In genomic region chr20:33689973-33690372, GRCh38 we compare ENCODE assay signal across 9 cellular contexts. TPM values are rescaled to one million over a fixed set of nuclear protein-coding genes. Genes with fewer than 3 reads are reported as not detected.
DNase-seq lines count a peak whose midpoint lies in the region; ATAC-seq and TF ChIP-seq lines count a peak whose summit lies in the region.
"Had no signal": no experiment of that assay in that cellular context is flagged by ENCODE, and none has a peak within 500 bp of the region (broad histone marks: within the 10 kb centered on the region; RNA-seq: fewer than 3 reads in every experiment).

No MANE protein-coding gene starts in this region.

- peaks cover 8% of the 10 kb centered on the region for H3K36me3 Mint-ChIP-seq in Caco-2 (ENCODE audit: insufficient read depth, unreplicated experiment)
- H3K36me3 Mint-ChIP-seq in HFFc6 (ENCODE audit: low read depth), result no peaks in the 10 kb centered on the region

- no peak overlapping the region for H3K27ac ChIP-seq in PC-3 (ENCODE audit: low read length)
- H3K27ac ChIP-seq: thoracic aorta had no signal

- H3K4me2 ChIP-seq in PC-3 (ENCODE audit: low read length), result no peak overlapping the region

- POLR2A ChIA-PET in Caco-2 (lab: Charles Lee) (interaction anchor here (1.0 kb wide), 1 partner anchor 30 kb away, joined by 7 read pairs; the partner anchor contains the start of gene PXMP4), PC-3 (lab: Charles Lee; ENCODE audit: unreplicated experiment) (no interaction called here)

- H3K36me3 ChIP-seq in Caco-2 (ENCODE audit: control insufficient read depth, insufficient read depth, low read length) (no peaks in the 10 kb centered on the region), PC-3 (ENCODE audit: low read depth, low read length) (no peaks in the 10 kb centered on the region)
- H3K36me3 ChIP-seq: thoracic aorta had no signal

- H3K4me3 Mint-ChIP-seq in Caco-2 (ENCODE audit: unreplicated experiment) (no peak overlapping the region), HFFc6 (no peak overlapping the region)

- H3K27me3 ChIP-seq in Caco-2 (replicated peaks; ENCODE audit: control insufficient read depth, insufficient read depth, low read length) (no peaks in the 10 kb centered on the region), PC-3 (ENCODE audit: low read length) (no peaks in the 10 kb centered on the region)

- intact Hi-C loops in Caco-2 (cut with micrococcal nuclease; ENCODE audit: unreplicated experiment), result loop anchor here (5.0 kb wide), 2 partner anchors 122 to 302 kb away; partner anchors contain the start of genes CHMP4B and RALY
- intact Hi-C loops in PC-3 (cut with micrococcal nuclease), result loop anchor here (10.0 kb wide), 1 partner anchor 95 kb away; no protein-coding TSS in a partner anchor
- intact Hi-C loops in posterior cingulate gyrus (cut with DNase I), result loop anchor here (5.0 kb wide), 1 partner anchor 42 kb away; the partner anchor contains the start of gene ZNF341

- ATAC-seq in PC-3 (no peak), HG02642 (IDR thresholded peaks at IDR 0.05; ENCODE audit: poor library complexity, unreplicated experiment) (no peak)

- peaks cover 47% of the 10 kb centered on the region for H3K4me1 ChIP-seq in Caco-2
- H3K4me1 ChIP-seq in PC-3 (ENCODE audit: insufficient read depth, low read length), result peaks cover 11% of the 10 kb centered on the region

- H3K4me3 ChIP-seq in Caco-2 (ENCODE audit: low read depth, low read length) (no peak overlapping the region), PC-3 (ENCODE audit: low read length) (no peak overlapping the region)
- H3K4me3 ChIP-seq: thoracic aorta had no signal

- H3K79me2 ChIP-seq in PC-3 (ENCODE audit: low read length), result peaks cover 7% of the 10 kb centered on the region

- peaks cover under 1% of the 10 kb centered on the region; the same call in 1 of the 2 replicates for H4K20me1 ChIP-seq in PC-3 (ENCODE audit: low read length)

- H3K27ac Mint-ChIP-seq in Caco-2 (ENCODE audit: unreplicated experiment) (peak overlapping the region; percentile 19), HFFc6 (no peak overlapping the region)

- H3K9me3 ChIP-seq in Caco-2, result no peaks in the 10 kb centered on the region
- H3K9me3 ChIP-seq in PC-3 (ENCODE audit: low read length), result no peaks in the 10 kb centered on the region
- H3K9me3 ChIP-seq: thoracic aorta had no signal

- H3K27me3 Mint-ChIP-seq in Caco-2 (ENCODE audit: insufficient read depth, unreplicated experiment) (no peaks in the 10 kb centered on the region), HFFc6 (ENCODE audit: insufficient read depth) (no peaks in the 10 kb centered on the region; the same call in 1 of the 2 replicates)

- H2AFZ ChIP-seq in PC-3 (ENCODE audit: low read length), result no peak overlapping the region

- BruUV-seq in Caco-2 (replicated peaks; lab: Mats Ljungman, UMichigan) (no TSS peak), PC-3 (replicated peaks; lab: Mats Ljungman, UMichigan) (no TSS peak)

- no peaks in the 10 kb centered on the region for H3K9me2 ChIP-seq in PC-3 (replicated peaks; ENCODE audit: low read length)

- TF ChIP-seq CTCF in Caco-2 (IDR thresholded peaks at IDR 0.05; ENCODE audit: insufficient read depth in 1 of 2, low read depth in 1 of 2, low read length in 1 of 2, severe bottlenecking in 1 of 2, unreplicated experiment in 1 of 2), result no peak
- no peak for TF ChIP-seq CTCF in PC-3 (conservative IDR thresholded peaks at IDR 0.05; ENCODE audit: low read depth, low read length)
- no peak for TF ChIP-seq CTCF in HFFc6 (IDR thresholded peaks at IDR 0.05)

- CTCF ChIA-PET in Caco-2 (lab: Charles Lee) (interaction anchor here (0.7 to 1.0 kb wide), 2 partner anchors 42 to 528 kb away, joined by 3 read pairs; partner anchors contain the start of gene ZNF341), PC-3 (lab: Charles Lee) (no interaction called here)

- H3K9me3 Mint-ChIP-seq in Caco-2 (ENCODE audit: unreplicated experiment) (no peaks in the 10 kb centered on the region), HFFc6 (no peaks in the 10 kb centered on the region)

- H3K4me1 Mint-ChIP-seq in Caco-2 (ENCODE audit: low read depth, unreplicated experiment) (peaks cover 52% of the 10 kb centered on the region), HFFc6 (ENCODE audit: low read depth) (peaks cover 22% of the 10 kb centered on the region)

- DNase-seq in Caco-2 (no peak), PC-3 (peak; percentile 18), myocyte (ENCODE audit: low read depth) (peak; percentile 57), posterior cingulate gyrus (no peak), SK-N-DZ (ENCODE audit: low spot score) (no peak), HFFc6 (no peak)
- DNase-seq in activated naive CD4-positive, alpha-beta T cell treated with Interleukin-2 at 50 U/mL for 16 hours, result peak; percentile 44

- H3K9ac ChIP-seq in PC-3 (ENCODE audit: low read length), result no peak overlapping the region

- no peaks in the 10 kb centered on the region for H3F3A ChIP-seq in PC-3 (ENCODE audit: low read length, unreplicated experiment)

RNA-seq across cellular contexts. Expression of gene E2F1, which starts 3.8 kb away (rescaled TPM):
- total RNA-seq in Caco-2 (2022) (67.5 and 74.7 TPM in 2 replicates), PC-3 (2014; rRNA removed) (63.7 and 72.2 TPM in 2 replicates), myocyte (4.3 and 6.0 TPM in 2 replicates)
- polyA plus RNA-seq in myocyte (2012), result 3.8 TPM
- polyA plus RNA-seq in SK-N-DZ (2014; cell fraction: cytosol; rRNA removed), result 217 and 226 TPM in 2 replicates
- 524 and 528 TPM in 2 replicates for polyA plus RNA-seq in SK-N-DZ (2014; cell fraction: nucleus; rRNA removed)
- total RNA-seq in HFFc6 (2021; fragmentation: NEBNext Ultra II Directional; extraction: Animal tissue kit (Norgen Biotek cat#: 25700)), result 10 to 100 TPM; 11.3 to 21.7 (median 20.2) TPM

RNA-seq across cellular contexts. Expression of gene NECAB3, which starts 15.7 kb away (rescaled TPM):
- total RNA-seq in Caco-2 (2022), result 98.4 and 105 TPM in 2 replicates
- total RNA-seq in PC-3 (2014; rRNA removed), result 41.2 and 43.5 TPM in 2 replicates
- total RNA-seq in myocyte, result 186 and 221 TPM in 2 replicates
- polyA plus RNA-seq in myocyte (2012), result 62.3 TPM
- 83.8 and 101 TPM in 2 replicates for polyA plus RNA-seq in SK-N-DZ (2014; cell fraction: cytosol; rRNA removed)
- 281 and 314 TPM in 2 replicates for polyA plus RNA-seq in SK-N-DZ (2014; cell fraction: nucleus; rRNA removed)
- 10 to 100 TPM; 24.9 to 30.0 (median 27.0) TPM for total RNA-seq in HFFc6 (2021; fragmentation: NEBNext Ultra II Directional; extraction: Animal tissue kit (Norgen Biotek cat#: 25700))

RNA-seq across cellular contexts. Expression of gene ACTL10, which starts 23.2 kb away (rescaled TPM):
- total RNA-seq in Caco-2 (2022) (3.4 and 4.5 TPM in 2 replicates), PC-3 (2014; rRNA removed) (1.6 and 2.8 TPM in 2 replicates), myocyte (0.10 TPM in 1 of 2 replicates, not detected in the other)
- polyA plus RNA-seq in myocyte (2012), result 0.52 TPM
- 0.80 and 1.2 TPM in 2 replicates for polyA plus RNA-seq in SK-N-DZ (2014; cell fraction: cytosol; rRNA removed)
- polyA plus RNA-seq in SK-N-DZ (2014; cell fraction: nucleus; rRNA removed), result 0.43 and 0.94 TPM in 2 replicates
- 1 to 10 TPM; 1.6 to 2.3 (median 1.8) TPM for total RNA-seq in HFFc6 (2021; fragmentation: NEBNext Ultra II Directional; extraction: Animal tissue kit (Norgen Biotek cat#: 25700))

RNA-seq across cellular contexts. Expression of gene C20orf144, which starts 27.8 kb away (rescaled TPM):
- total RNA-seq in Caco-2 (2022) (0.18 and 0.51 TPM in 2 replicates), PC-3 (2014; rRNA removed) (0.17 TPM in 1 of 2 replicates, not detected in the other), myocyte (0.24 TPM in 1 of 2 replicates, not detected in the other)
- polyA plus RNA-seq in myocyte (2012), result 0.58 TPM
- polyA plus RNA-seq in SK-N-DZ (2014; cell fraction: cytosol; rRNA removed), result 0.09 and 0.85 TPM in 2 replicates
- polyA plus RNA-seq in SK-N-DZ (2014; cell fraction: nucleus; rRNA removed), result not detected in 2 replicates
- under 1 TPM in 5 of 6 experiments, not detected in 1; 0.10 to 0.31 (median 0.23) TPM for total RNA-seq in HFFc6 (2021; fragmentation: NEBNext Ultra II Directional; extraction: Animal tissue kit (Norgen Biotek cat#: 25700))
- total RNA-seq: thoracic aorta had no signal

RNA-seq across cellular contexts. Expression of gene PXMP4, which starts 30.1 kb away (rescaled TPM):
- total RNA-seq in Caco-2 (2022) (37.3 and 39.5 TPM in 2 replicates), PC-3 (2014; rRNA removed) (not detected in 2 replicates), myocyte (4.8 and 6.4 TPM in 2 replicates)
- polyA plus RNA-seq in myocyte (2012), result 8.6 TPM
- 23.8 and 29.7 TPM in 2 replicates for polyA plus RNA-seq in SK-N-DZ (2014; cell fraction: cytosol; rRNA removed)
- 10.2 and 12.1 TPM in 2 replicates for polyA plus RNA-seq in SK-N-DZ (2014; cell fraction: nucleus; rRNA removed)
- total RNA-seq in HFFc6 (2021; fragmentation: NEBNext Ultra II Directional; extraction: Animal tissue kit (Norgen Biotek cat#: 25700)), result 10 to 100 TPM in 4 of 6 experiments, 1 to 10 TPM in 2; 8.3 to 14.4 (median 11.4) TPM

Comparison
In these comparisons a context has a peak if more than half of its experiments do, and no peak if none do; other contexts are left out.
1. DNase-seq: peak in PC-3 (single experiment), activated naive CD4-positive, alpha-beta T cell treated with Interleukin-2 at 50 U/mL for 16 hours (single experiment) and myocyte (single experiment); none in Caco-2 (0 of 2), posterior cingulate gyrus (0 of 10), SK-N-DZ (single experiment) and HFFc6 (single experiment).